In the genomic region with DNA sequence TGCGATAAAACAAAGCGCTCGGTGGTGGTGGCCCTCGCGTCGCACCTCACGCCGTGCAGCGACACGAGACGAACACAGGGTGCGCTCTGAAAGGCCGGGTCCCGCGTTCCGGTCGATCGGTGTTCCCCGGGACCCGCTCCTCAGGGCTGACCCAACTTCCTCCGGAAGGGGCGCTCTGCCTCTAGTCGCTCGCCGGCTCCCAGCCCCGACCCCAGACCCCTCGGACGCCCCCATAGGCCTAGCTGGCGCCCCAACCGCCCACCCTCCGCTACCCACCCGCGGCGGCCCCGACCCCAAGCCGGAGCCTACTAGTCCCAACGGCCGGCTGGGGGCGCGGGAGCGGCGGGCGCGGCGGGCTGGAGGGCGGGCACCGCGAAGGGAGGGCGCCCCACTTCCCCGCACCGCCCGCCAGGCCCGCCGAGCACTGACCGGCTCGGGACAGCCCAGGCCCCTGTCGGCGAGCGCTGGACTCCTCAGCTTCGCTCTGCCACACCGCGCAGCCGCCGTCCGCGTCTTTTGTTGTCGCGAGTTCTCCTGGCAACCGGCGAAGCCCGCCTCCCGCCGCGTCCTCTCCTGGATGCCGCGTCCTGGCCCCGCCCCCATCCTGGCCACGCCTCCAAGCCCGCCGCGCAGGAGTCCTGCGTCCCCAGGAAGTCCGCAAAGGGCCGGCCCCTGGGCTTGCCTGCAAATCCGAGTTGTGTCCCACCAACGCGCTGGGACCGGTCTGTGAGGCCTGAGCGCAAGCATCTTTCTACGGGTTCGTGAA, we compare ENCODE assay signal across 8 cellular contexts. TPM values are rescaled to one million over a fixed set of nuclear protein-coding genes. Genes with fewer than 3 reads are reported as not detected.
DNase-seq lines count a peak whose midpoint lies in the region; ATAC-seq and TF ChIP-seq lines count a peak whose summit lies in the region.

A gene with protein sequence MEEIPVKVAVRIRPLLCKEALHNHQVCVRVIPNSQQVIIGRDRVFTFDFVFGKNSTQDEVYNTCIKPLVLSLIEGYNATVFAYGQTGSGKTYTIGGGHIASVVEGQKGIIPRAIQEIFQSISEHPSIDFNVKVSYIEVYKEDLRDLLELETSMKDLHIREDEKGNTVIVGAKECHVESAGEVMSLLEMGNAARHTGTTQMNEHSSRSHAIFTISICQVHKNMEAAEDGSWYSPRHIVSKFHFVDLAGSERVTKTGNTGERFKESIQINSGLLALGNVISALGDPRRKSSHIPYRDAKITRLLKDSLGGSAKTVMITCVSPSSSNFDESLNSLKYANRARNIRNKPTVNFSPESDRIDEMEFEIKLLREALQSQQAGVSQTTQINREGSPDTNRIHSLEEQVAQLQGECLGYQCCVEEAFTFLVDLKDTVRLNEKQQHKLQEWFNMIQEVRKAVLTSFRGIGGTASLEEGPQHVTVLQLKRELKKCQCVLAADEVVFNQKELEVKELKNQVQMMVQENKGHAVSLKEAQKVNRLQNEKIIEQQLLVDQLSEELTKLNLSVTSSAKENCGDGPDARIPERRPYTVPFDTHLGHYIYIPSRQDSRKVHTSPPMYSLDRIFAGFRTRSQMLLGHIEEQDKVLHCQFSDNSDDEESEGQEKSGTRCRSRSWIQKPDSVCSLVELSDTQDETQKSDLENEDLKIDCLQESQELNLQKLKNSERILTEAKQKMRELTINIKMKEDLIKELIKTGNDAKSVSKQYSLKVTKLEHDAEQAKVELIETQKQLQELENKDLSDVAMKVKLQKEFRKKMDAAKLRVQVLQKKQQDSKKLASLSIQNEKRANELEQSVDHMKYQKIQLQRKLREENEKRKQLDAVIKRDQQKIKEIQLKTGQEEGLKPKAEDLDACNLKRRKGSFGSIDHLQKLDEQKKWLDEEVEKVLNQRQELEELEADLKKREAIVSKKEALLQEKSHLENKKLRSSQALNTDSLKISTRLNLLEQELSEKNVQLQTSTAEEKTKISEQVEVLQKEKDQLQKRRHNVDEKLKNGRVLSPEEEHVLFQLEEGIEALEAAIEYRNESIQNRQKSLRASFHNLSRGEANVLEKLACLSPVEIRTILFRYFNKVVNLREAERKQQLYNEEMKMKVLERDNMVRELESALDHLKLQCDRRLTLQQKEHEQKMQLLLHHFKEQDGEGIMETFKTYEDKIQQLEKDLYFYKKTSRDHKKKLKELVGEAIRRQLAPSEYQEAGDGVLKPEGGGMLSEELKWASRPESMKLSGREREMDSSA (N-terminal part only) (minus strand): TSS at position 491 of the 766 bp plus-strand sequence. CDS start 5,841 bp downstream, outside the sequence.

- H3K27ac Mint-ChIP-seq in activated CD4-positive, alpha-beta T cell treated with anti-CD3 and anti-CD28 coated beads, Interleukin-2, amount 10 ng/mL, durations not matched to agents 24 days and 14 days = peak within 1 kb of the TSS; percentile 93

- peak within 1 kb of the TSS; percentile 87 for H3K4me3 Mint-ChIP-seq in activated CD4-positive, alpha-beta T cell treated with anti-CD3 and anti-CD28 coated beads, Interleukin-2, amount 10 ng/mL, durations not matched to agents 24 days and 14 days

- ATAC-seq in GM19328 (IDR thresholded peaks at IDR 0.05; ENCODE audit: unreplicated experiment) (peak; percentile 96), HG03469 (IDR thresholded peaks at IDR 0.05; ENCODE audit: unreplicated experiment) (peak; percentile 92)

- peak within 1 kb of the TSS; percentile 94 for H3K4me3 ChIP-seq in coronary artery

- intact Hi-C loops in activated CD4-positive, alpha-beta T cell treated with anti-CD3 and anti-CD28 coated beads, Interleukin-2, amount 10 ng/mL, durations not matched to agents 24 days and 14 days (cut with micrococcal nuclease) = loop anchor here (1.0 to 5.0 kb wide), 7 partner anchors 35 to 396 kb away; a partner anchor contains a TSS

- H3K9me3 Mint-ChIP-seq in activated CD4-positive, alpha-beta T cell treated with anti-CD3 and anti-CD28 coated beads, Interleukin-2, amount 10 ng/mL, durations not matched to agents 24 days and 14 days = no peaks in the 10 kb centered on the region

- DNase-seq in NCI-H526 (lab: John Stamatoyannopoulos, UW) (peak; percentile 78 to 95), coronary artery (ENCODE audit: low spot score) (peak; percentile 99), left kidney (ENCODE audit: low read depth, low spot score) (peak; percentile 99)
- peak; percentile 100 for DNase-seq in activated CD4-positive, alpha-beta T cell treated with anti-CD3 and anti-CD28 coated beads, Interleukin-2, amount 10 ng/mL, durations not matched to agents 24 days and 14 days
- DNase-seq in stimulated activated CD4-positive, alpha-beta T cell treated with anti-CD3 and anti-CD28 coated beads, Interleukin-1b, Interleukin-23, amount 100 ng/mL, for 48 hours = peak; percentile 96

- H3K36me3 Mint-ChIP-seq in activated CD4-positive, alpha-beta T cell treated with anti-CD3 and anti-CD28 coated beads, Interleukin-2, amount 10 ng/mL, durations not matched to agents 24 days and 14 days (ENCODE audit: low read depth) = peaks cover 1% of the 10 kb centered on the region

- peaks cover 11% of the 10 kb centered on the region for H3K4me1 Mint-ChIP-seq in activated CD4-positive, alpha-beta T cell treated with anti-CD3 and anti-CD28 coated beads, Interleukin-2, amount 10 ng/mL, durations not matched to agents 24 days and 14 days

- peak within 1 kb of the TSS; percentile 79 for H3K27ac ChIP-seq in C4-2B
- H3K27ac ChIP-seq in coronary artery = peak within 1 kb of the TSS; percentile 98

- peak; percentile 77 for TF ChIP-seq CTCF in C4-2B (conservative IDR thresholded peaks at IDR 0.05)
- TF ChIP-seq CTCF in coronary artery (IDR thresholded peaks at IDR 0.05) = peak; percentile 19

- H3K27me3 Mint-ChIP-seq in activated CD4-positive, alpha-beta T cell treated with anti-CD3 and anti-CD28 coated beads, Interleukin-2, amount 10 ng/mL, durations not matched to agents 24 days and 14 days = no peaks in the 10 kb centered on the region

RNA-seq across cellular contexts. Expression of the gene that starts here (rescaled TPM):
- total RNA-seq in activated CD4-positive, alpha-beta T cell treated with anti-CD3 and anti-CD28 coated beads, Interleukin-2, amount 10 ng/mL, durations not matched to agents 24 days and 14 days = 2.4 and 2.7 TPM in 2 replicates

Comparison
In these comparisons a context has a peak if more than half of its experiments do, and no peak if none do; other contexts are left out.
1. Peak in every context shown above with its lines: DNase-seq, ATAC-seq, H3K4me3 ChIP-seq and H3K27ac ChIP-seq.